8 cellular contexts compared by ENCODE assay signal in genomic region chr19:40274585-40275544, GRCh38. TPM values are rescaled to one million over a fixed set of nuclear protein-coding genes. Genes with fewer than 3 reads are reported as not detected.
DNase-seq lines count a peak whose midpoint lies in the region; ATAC-seq and TF ChIP-seq lines count a peak whose summit lies in the region.
"Had no signal": no experiment of that assay in that cellular context is flagged by ENCODE, and none has a peak within 500 bp of the region (broad histone marks: within the 10 kb centered on the region; RNA-seq: fewer than 3 reads in every experiment).

No MANE protein-coding gene starts in this region.

- ATAC-seq in omental fat pad (ENCODE audit: low FRiP score): no peak

- POLR2A ChIA-PET in RWPE1 (lab: Yijun Ruan, JAX; ENCODE audit: low non-redundant PET): no interaction called here

- H3K9me3 Mint-ChIP-seq in progenitor cell of endocrine pancreas (ENCODE audit: low read depth): no peaks in the 10 kb centered on the region

- CTCF ChIA-PET in RWPE1 (lab: Yijun Ruan, JAX): no interaction called here

- H3K27ac ChIP-seq in RWPE1 (peak overlapping the region; percentile 32), cingulate gyrus (ENCODE audit: low read depth, low read length) (peak overlapping the region; percentile 60)
- H3K27ac ChIP-seq: KMS-11 had no signal

- no peaks in the 10 kb centered on the region for H3K27me3 Mint-ChIP-seq in progenitor cell of endocrine pancreas

- TF ChIP-seq CTCF in RWPE1 (conservative IDR thresholded peaks at IDR 0.05; ENCODE audit: low read depth): no peak
- TF ChIP-seq CTCF in progenitor cell of endocrine pancreas (IDR thresholded peaks at IDR 0.05; ENCODE audit: unreplicated experiment): no peak
- no peak for TF ChIP-seq CTCF in omental fat pad (IDR thresholded peaks at IDR 0.05)

- H3K27ac Mint-ChIP-seq in progenitor cell of endocrine pancreas: no peak overlapping the region

- H3K4me1 Mint-ChIP-seq in progenitor cell of endocrine pancreas (ENCODE audit: low read depth): peaks cover 14% of the 10 kb centered on the region

- no peaks in the 10 kb centered on the region for H3K36me3 Mint-ChIP-seq in progenitor cell of endocrine pancreas (ENCODE audit: insufficient read depth)

- peak; percentile 55 for DNase-seq in GM19238 (ENCODE audit: insufficient read length, low spot score)
- no peak for DNase-seq in RWPE1 (ENCODE audit: low spot score)
- peak; percentile 19 for DNase-seq in stimulated activated CD4-positive, alpha-beta T cell treated with anti-CD3 and anti-CD28 coated beads, Interleukin-4, amount 100 ng/mL, for 24 hours
- DNase-seq in progenitor cell of endocrine pancreas (ENCODE audit: low spot score, unreplicated experiment): no peak
- no peak for DNase-seq in omental fat pad (ENCODE audit: low spot score)
- no peak for DNase-seq in COR-L47 (lab: John Stamatoyannopoulos, UW)

- no peak overlapping the region for H3K4me3 Mint-ChIP-seq in progenitor cell of endocrine pancreas (ENCODE audit: low read depth)

RNA-seq across cellular contexts. Expression of gene AKT2, which starts 10.3 kb away (rescaled TPM):
- 200 TPM in 2 replicates for total RNA-seq in progenitor cell of endocrine pancreas
- total RNA-seq in omental fat pad: 100 to 1,000 TPM in 2 of 4 donors, 10 to 100 TPM in 2; 84.7 to 151 (median 99.1) TPM

RNA-seq across cellular contexts. Expression of gene CCNP, which starts 48.4 kb away (rescaled TPM):
- total RNA-seq in progenitor cell of endocrine pancreas (0.50 and 0.78 TPM in 2 replicates), omental fat pad (1 to 10 TPM in 1 of 4 donors, under 1 TPM in 2, not detected in 1; 0.37 to 1.1 (median 0.48) TPM)

RNA-seq across cellular contexts. Expression of gene TTC9B, which starts 56.7 kb away (rescaled TPM):
- total RNA-seq in progenitor cell of endocrine pancreas (not detected in 2 replicates), omental fat pad (under 1 TPM in 1 of 4 donors, not detected in 3; 0.28 TPM)

Comparison
In these comparisons a context has a peak if more than half of its experiments do, and no peak if none do; other contexts are left out.
1. DNase-seq: peak in GM19238 (single experiment) and stimulated activated CD4-positive, alpha-beta T cell treated with anti-CD3 and anti-CD28 coated beads, Interleukin-4, amount 100 ng/mL, for 24 hours (single experiment); none in RWPE1 (single experiment), progenitor cell of endocrine pancreas (single experiment), omental fat pad (single experiment) and COR-L47 (single experiment).